Comparison of ENCODE assay signal across 8 cellular contexts in genomic region chr1:3652538-3653285, GRCh38. TPM values are rescaled to one million over a fixed set of nuclear protein-coding genes. Genes with fewer than 3 reads are reported as not detected.
DNase-seq lines count a peak whose midpoint lies in the region; ATAC-seq and TF ChIP-seq lines count a peak whose summit lies in the region.

No MANE protein-coding gene starts in this region.

- DNase-seq in NCI-H2171 treated with DMSO at 0.1 percent for 48 hours (lab: John Stamatoyannopoulos, UW) (peak; percentile 29), NCI-H2171 (lab: John Stamatoyannopoulos, UW) (no peak), HuH-7.5 (ENCODE audit: low spot score) (peak; percentile 60), retina (peak; percentile 58), superior temporal gyrus (ENCODE audit: extremely low spot score) (no peak), thyroid gland (no peak)

- peak overlapping the region; percentile 32 for H3K4me3 Mint-ChIP-seq in dendritic cell treated with granulocyte-macrophage colony-stimulating factor and Interleukin-4, amounts not matched to agents 40 ng/mL and 50 ng/mL, for 4 days

- H3K36me3 Mint-ChIP-seq in dendritic cell treated with granulocyte-macrophage colony-stimulating factor and Interleukin-4, amounts not matched to agents 40 ng/mL and 50 ng/mL, for 4 days (ENCODE audit: low read depth), result peaks cover 2% of the 10 kb centered on the region

- H3K4me3 ChIP-seq in thyroid gland (replicated peaks in 1 of 3), result peak overlapping the region in 1 of 3 donors; percentile 6

- peaks cover 17% of the 10 kb centered on the region for H3K27me3 ChIP-seq in thyroid gland

- H3K9me3 ChIP-seq in thyroid gland, result no peaks in the 10 kb centered on the region

- H3K9me3 Mint-ChIP-seq in dendritic cell treated with granulocyte-macrophage colony-stimulating factor and Interleukin-4, amounts not matched to agents 40 ng/mL and 50 ng/mL, for 4 days, result no peaks in the 10 kb centered on the region

- H3K4me1 Mint-ChIP-seq in dendritic cell treated with granulocyte-macrophage colony-stimulating factor and Interleukin-4, amounts not matched to agents 40 ng/mL and 50 ng/mL, for 4 days (ENCODE audit: low read depth), result peaks cover 35% of the 10 kb centered on the region

- H3K27ac ChIP-seq in thyroid gland, result no peak overlapping the region

- no peak for ATAC-seq in HG03460 (IDR thresholded peaks at IDR 0.05; ENCODE audit: unreplicated experiment)

- H3K27me3 Mint-ChIP-seq in dendritic cell treated with granulocyte-macrophage colony-stimulating factor and Interleukin-4, amounts not matched to agents 40 ng/mL and 50 ng/mL, for 4 days, result peaks cover 66% of the 10 kb centered on the region

- TF ChIP-seq POLR2A in thyroid gland (IDR thresholded peaks at IDR 0.05), result no peak

- peaks cover 31 to 38% of the 10 kb centered on the region in 2 donors for H3K4me1 ChIP-seq in thyroid gland

- TF ChIP-seq CTCF in thyroid gland (IDR thresholded peaks at IDR 0.05), result no peak

- intact Hi-C loops in dendritic cell treated with granulocyte-macrophage colony-stimulating factor and Interleukin-4, amounts not matched to agents 40 ng/mL and 50 ng/mL, for 4 days (cut with micrococcal nuclease), result no loop called here
- intact Hi-C loops in thyroid gland (cut with DNase I), result no loop called here

- H3K36me3 ChIP-seq in thyroid gland, result no peaks in the 10 kb centered on the region

- H3K27ac Mint-ChIP-seq in dendritic cell treated with granulocyte-macrophage colony-stimulating factor and Interleukin-4, amounts not matched to agents 40 ng/mL and 50 ng/mL, for 4 days, result no peak overlapping the region

- 0 to 31% methylated on average over 6 to 7 of the region's 70 CpGs for WGBS in thyroid gland, 2 donors

RNA-seq across cellular contexts. Expression of gene TP73, which starts 0.4 kb away (rescaled TPM):
- total RNA-seq in thyroid gland, result under 1 TPM in 2 of 4 donors, not detected in 2; 0.33 to 0.49 TPM

RNA-seq across cellular contexts. Expression of gene WRAP73, which starts 2.8 kb away (rescaled TPM):
- 10 to 100 TPM; 18.5 to 44.0 (median 21.0) TPM for total RNA-seq in thyroid gland

RNA-seq across cellular contexts. Expression of gene TPRG1L, which starts 27.9 kb away (rescaled TPM):
- total RNA-seq in thyroid gland, result 10 to 100 TPM; 33.9 to 45.1 (median 40.0) TPM

RNA-seq across cellular contexts. Expression of gene MEGF6, which starts 41.4 kb away (rescaled TPM):
- total RNA-seq in thyroid gland, result 10 to 100 TPM in 3 of 4 donors, 1 to 10 TPM in 1; 9.4 to 25.8 (median 21.8) TPM

Comparison
In these comparisons a context has a peak if more than half of its experiments do, and no peak if none do; other contexts are left out.
1. DNase-seq: peak in NCI-H2171 treated with DMSO at 0.1 percent for 48 hours (single experiment), HuH-7.5 (single experiment) and retina (single experiment); none in NCI-H2171 (single experiment), superior temporal gyrus (single experiment) and thyroid gland (0 of 2).